Comparison of ENCODE assay signal across 1 cellular context in the genomic region with DNA sequence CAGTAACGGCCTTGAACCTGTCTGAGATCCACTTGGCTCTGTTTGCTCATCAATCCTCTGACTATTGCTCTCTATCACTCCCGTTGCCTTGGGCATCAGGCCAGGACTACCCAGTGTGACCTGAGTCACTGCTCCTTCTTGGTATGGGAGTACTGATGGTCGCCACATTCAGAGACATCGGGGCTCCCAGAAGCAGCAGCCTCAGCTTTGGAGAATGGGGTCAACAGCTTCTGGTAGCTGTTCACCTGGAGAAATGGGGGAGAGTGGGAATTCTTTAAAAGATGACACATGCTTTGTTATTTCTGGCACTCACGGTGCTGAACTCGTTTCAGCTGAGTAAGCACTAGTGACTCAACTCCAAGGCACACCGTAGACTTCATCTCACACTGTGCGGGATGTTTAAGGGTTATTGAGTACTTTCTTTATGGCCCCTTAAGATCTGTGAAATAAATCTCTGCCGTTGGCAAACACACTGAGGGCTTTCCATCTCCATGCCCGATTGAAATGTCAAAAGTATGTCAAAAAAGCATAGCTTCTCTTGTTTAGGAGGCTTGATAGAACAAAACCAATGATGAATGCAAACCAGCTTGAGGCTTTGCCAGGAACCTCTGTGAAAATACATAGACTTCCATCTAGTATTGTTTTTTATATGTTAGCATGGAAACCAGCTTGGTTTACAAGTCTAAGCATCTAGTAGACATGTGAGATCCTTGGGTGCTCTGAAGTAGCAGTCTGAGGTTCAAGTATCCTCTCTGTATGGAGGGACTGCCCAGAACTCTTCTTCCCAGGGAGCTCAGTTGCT.
TF ChIP-seq lines count a peak whose summit lies in the region.

No MANE protein-coding gene starts in this region.

TF ChIP-seq in SK-N-SH, 30 proteins besides CTCF, POLR2A, EP300 and RAD21 (continued from another document):
- TF ChIP-seq FOXM1 (IDR thresholded peaks at IDR 0.05; ENCODE audit: low read depth): no peak
- TF ChIP-seq RFX5 (IDR thresholded peaks at IDR 0.05; ENCODE audit: low read length): no peak
- no peak for TF ChIP-seq TEAD4 (IDR thresholded peaks at IDR 0.05; ENCODE audit: borderline replicate concordance, insufficient read depth)
- TF ChIP-seq, protein P1, sequence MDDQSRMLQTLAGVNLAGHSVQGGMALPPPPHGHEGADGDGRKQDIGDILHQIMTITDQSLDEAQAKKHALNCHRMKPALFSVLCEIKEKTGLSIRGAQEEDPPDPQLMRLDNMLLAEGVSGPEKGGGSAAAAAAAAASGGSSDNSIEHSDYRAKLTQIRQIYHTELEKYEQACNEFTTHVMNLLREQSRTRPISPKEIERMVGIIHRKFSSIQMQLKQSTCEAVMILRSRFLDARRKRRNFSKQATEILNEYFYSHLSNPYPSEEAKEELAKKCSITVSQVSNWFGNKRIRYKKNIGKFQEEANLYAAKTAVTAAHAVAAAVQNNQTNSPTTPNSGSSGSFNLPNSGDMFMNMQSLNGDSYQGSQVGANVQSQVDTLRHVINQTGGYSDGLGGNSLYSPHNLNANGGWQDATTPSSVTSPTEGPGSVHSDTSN (IDR thresholded peaks at IDR 0.05): no peak
- no peak for TF ChIP-seq GABPA (IDR thresholded peaks at IDR 0.05; ENCODE audit: low read depth)
- TF ChIP-seq, protein P2, sequence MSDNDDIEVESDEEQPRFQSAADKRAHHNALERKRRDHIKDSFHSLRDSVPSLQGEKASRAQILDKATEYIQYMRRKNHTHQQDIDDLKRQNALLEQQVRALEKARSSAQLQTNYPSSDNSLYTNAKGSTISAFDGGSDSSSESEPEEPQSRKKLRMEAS (IDR thresholded peaks at IDR 0.05; ENCODE audit: low read depth): no peak
- peak; percentile 26; the same call in 1 of the 2 replicates for TF ChIP-seq JUND (IDR thresholded peaks at IDR 0.05)
TF ChIP-seq in SK-N-SH: peak in this region for 4.
